Comparison of ENCODE assay signal across 21 cellular contexts in the genomic region with DNA sequence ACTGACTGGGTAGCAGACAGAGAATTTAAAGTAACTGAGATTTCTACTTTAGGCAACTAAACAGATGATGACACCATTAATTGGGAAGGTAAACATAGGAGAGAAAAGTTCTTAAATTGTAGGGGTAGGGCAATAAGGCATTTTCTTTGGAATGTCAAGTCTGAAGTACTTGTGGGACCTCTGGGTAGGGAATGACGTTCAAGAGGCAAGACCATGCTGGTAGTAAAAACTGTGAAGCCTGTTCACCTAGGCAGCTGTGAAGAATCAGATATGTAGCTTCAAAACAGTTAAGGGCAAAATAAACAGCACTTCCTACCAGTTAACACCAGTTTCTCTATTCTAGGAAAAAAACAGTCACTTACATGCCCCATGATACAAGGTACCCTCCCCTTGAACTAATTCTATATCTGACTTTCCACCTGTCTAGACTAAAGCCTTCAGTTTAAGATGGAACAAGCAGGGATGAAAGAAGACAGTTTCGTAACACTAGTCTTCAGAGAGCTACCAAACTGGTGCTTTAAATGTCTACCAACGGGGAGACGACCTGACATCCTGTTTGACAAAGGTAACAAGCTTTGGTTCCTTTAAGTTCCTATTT.
DNase-seq lines count a peak whose midpoint lies in the region; ATAC-seq, FAIRE-seq and TF ChIP-seq lines count a peak whose summit lies in the region.
"Had no signal": no experiment of that assay in that cellular context is flagged by ENCODE, and none has a peak within 500 bp of the region (broad histone marks: within the 10 kb centered on the region; RNA-seq: fewer than 3 reads in every experiment).

No MANE protein-coding gene starts in this region.

- no peak for ATAC-seq in HG03460 (IDR thresholded peaks at IDR 0.05; ENCODE audit: unreplicated experiment)
- ATAC-seq in HG02759 (IDR thresholded peaks at IDR 0.05; ENCODE audit: unreplicated experiment) = no peak
- ATAC-seq: CD8-positive, alpha-beta T cell; HepG2; Right ventricle myocardium inferior had no signal

- H3K4me1 Mint-ChIP-seq in activated naive CD4-positive, alpha-beta T cell treated with anti-CD3 and anti-CD28 coated beads, Interleukin-2, amount 50 U/mL, for 24 hours = peaks cover 20% of the 10 kb centered on the region
- H3K4me1 Mint-ChIP-seq in activated naive CD4-positive, alpha-beta T cell treated with anti-CD3 and anti-CD28 coated beads, Interleukin-2, amount 10 ng/mL, durations not matched to agents 7 days and 5 days = peaks cover 14% of the 10 kb centered on the region
- peaks cover 26% of the 10 kb centered on the region for H3K4me1 Mint-ChIP-seq in activated T-helper 1 cell treated with anti-CD3 and anti-CD28 coated beads, Interleukin-12 subunit alpha, Interleukin-12 subunit beta, Interleukin-2, Interleukin-4 antibody, amounts not matched to agents 30 ng/mL and 10 ng/mL and 1 ng/mL, durations not matched to agents 14 hours and 24 hours and 36 hours (ENCODE audit: low read depth)
- peaks cover 12% of the 10 kb centered on the region for H3K4me1 Mint-ChIP-seq in activated T-helper 2 cell treated with anti-CD3 and anti-CD28 coated beads, Interferon-gamma antibody, Interleukin-2, Interleukin-4, amounts not matched to agents 10 μg/mL and 5 μg/mL and 100 μg/mL, durations not matched to agents 14 hours and 24 hours and 36 hours (ENCODE audit: low read depth)

- H3K27ac Mint-ChIP-seq in activated naive CD4-positive, alpha-beta T cell treated with anti-CD3 and anti-CD28 coated beads, Interleukin-2, amount 50 U/mL, for 24 hours = peak overlapping the region; percentile 51
- H3K27ac Mint-ChIP-seq in activated naive CD4-positive, alpha-beta T cell treated with anti-CD3 and anti-CD28 coated beads, Interleukin-2, amount 10 ng/mL, durations not matched to agents 7 days and 5 days = no peak overlapping the region
- H3K27ac Mint-ChIP-seq in activated T-helper 1 cell treated with anti-CD3 and anti-CD28 coated beads, Interleukin-12 subunit alpha, Interleukin-12 subunit beta, Interleukin-2, Interleukin-4 antibody, amounts not matched to agents 30 ng/mL and 10 ng/mL and 1 ng/mL, durations not matched to agents 14 hours and 24 hours and 36 hours = peak overlapping the region; percentile 13
- no peak overlapping the region for H3K27ac Mint-ChIP-seq in activated T-helper 2 cell treated with anti-CD3 and anti-CD28 coated beads, Interferon-gamma antibody, Interleukin-2, Interleukin-4, amounts not matched to agents 10 μg/mL and 5 μg/mL and 100 μg/mL, durations not matched to agents 14 hours and 24 hours and 36 hours
- H3K27ac Mint-ChIP-seq: CD8-positive, alpha-beta T cell had no signal

- intact Hi-C loops in activated T-helper 1 cell treated with anti-CD3 and anti-CD28 coated beads, Interleukin-12 subunit alpha, Interleukin-12 subunit beta, Interleukin-2, Interleukin-4 antibody, amounts not matched to agents 30 ng/mL and 10 ng/mL and 1 ng/mL, durations not matched to agents 14 hours and 24 hours and 36 hours (cut with micrococcal nuclease) = no loop called here
- intact Hi-C loops in activated T-helper 2 cell treated with anti-CD3 and anti-CD28 coated beads, Interferon-gamma antibody, Interleukin-2, Interleukin-4, amounts not matched to agents 10 μg/mL and 5 μg/mL and 100 μg/mL, durations not matched to agents 14 hours and 24 hours and 36 hours (cut with micrococcal nuclease) = no loop called here

- peak; percentile 36 for FAIRE-seq in GM12892 (lab: Jason Lieb, UNC)
- FAIRE-seq: H54, HepG2 had no signal

- no peaks in the 10 kb centered on the region for H3K27me3 Mint-ChIP-seq in activated naive CD4-positive, alpha-beta T cell treated with anti-CD3 and anti-CD28 coated beads, Interleukin-2, amount 50 U/mL, for 24 hours
- H3K27me3 Mint-ChIP-seq in activated naive CD4-positive, alpha-beta T cell treated with anti-CD3 and anti-CD28 coated beads, Interleukin-2, amount 10 ng/mL, durations not matched to agents 7 days and 5 days = no peaks in the 10 kb centered on the region
- H3K27me3 Mint-ChIP-seq in activated T-helper 1 cell treated with anti-CD3 and anti-CD28 coated beads, Interleukin-12 subunit alpha, Interleukin-12 subunit beta, Interleukin-2, Interleukin-4 antibody, amounts not matched to agents 30 ng/mL and 10 ng/mL and 1 ng/mL, durations not matched to agents 14 hours and 24 hours and 36 hours (ENCODE audit: insufficient read depth) = no peaks in the 10 kb centered on the region
- no peaks in the 10 kb centered on the region for H3K27me3 Mint-ChIP-seq in activated T-helper 2 cell treated with anti-CD3 and anti-CD28 coated beads, Interferon-gamma antibody, Interleukin-2, Interleukin-4, amounts not matched to agents 10 μg/mL and 5 μg/mL and 100 μg/mL, durations not matched to agents 14 hours and 24 hours and 36 hours (ENCODE audit: low read depth)

- TF ChIP-seq POLR2A in GM12892 (IDR thresholded peaks at IDR 0.05; ENCODE audit: low read depth, low read length) = no peak

- DNase-seq in activated naive CD4-positive, alpha-beta T cell treated with anti-CD3 and anti-CD28 coated beads, Interleukin-2, amount 10 ng/mL, durations not matched to agents 7 days and 5 days = no peak
- DNase-seq in GM12892 (ENCODE audit: insufficient read length) = no peak
- DNase-seq in activated T-helper 1 cell treated with anti-CD3 and anti-CD28 coated beads, Interleukin-12 subunit alpha, Interleukin-12 subunit beta, Interleukin-2, Interleukin-4 antibody, amounts not matched to agents 30 ng/mL and 10 ng/mL and 1 ng/mL, durations not matched to agents 14 hours and 24 hours and 36 hours (ENCODE audit: low spot score) = no peak
- no peak for DNase-seq in activated T-helper 2 cell treated with anti-CD3 and anti-CD28 coated beads, Interferon-gamma antibody, Interleukin-2, Interleukin-4, amounts not matched to agents 10 μg/mL and 5 μg/mL and 100 μg/mL, durations not matched to agents 14 hours and 24 hours and 36 hours (ENCODE audit: low spot score)
- DNase-seq: Calu3; CD8-positive, alpha-beta T cell; GDM1; KG1; NCI-H1105 treated with DMSO at 0.1 percent for 48 hours; NCI-H2081; NCI-H2171; NCI-H345; NCI-H524 treated with DMSO at 0.1 percent for 48 hours; NCI-H82; T-helper 1 cell had no signal

- no peak overlapping the region for H3K4me3 Mint-ChIP-seq in activated naive CD4-positive, alpha-beta T cell treated with anti-CD3 and anti-CD28 coated beads, Interleukin-2, amount 50 U/mL, for 24 hours
- no peak overlapping the region for H3K4me3 Mint-ChIP-seq in activated naive CD4-positive, alpha-beta T cell treated with anti-CD3 and anti-CD28 coated beads, Interleukin-2, amount 10 ng/mL, durations not matched to agents 7 days and 5 days
- H3K4me3 Mint-ChIP-seq in activated T-helper 1 cell treated with anti-CD3 and anti-CD28 coated beads, Interleukin-12 subunit alpha, Interleukin-12 subunit beta, Interleukin-2, Interleukin-4 antibody, amounts not matched to agents 30 ng/mL and 10 ng/mL and 1 ng/mL, durations not matched to agents 14 hours and 24 hours and 36 hours = no peak overlapping the region
- no peak overlapping the region for H3K4me3 Mint-ChIP-seq in activated T-helper 2 cell treated with anti-CD3 and anti-CD28 coated beads, Interferon-gamma antibody, Interleukin-2, Interleukin-4, amounts not matched to agents 10 μg/mL and 5 μg/mL and 100 μg/mL, durations not matched to agents 14 hours and 24 hours and 36 hours (ENCODE audit: low read depth)
- H3K4me3 Mint-ChIP-seq: CD8-positive, alpha-beta T cell had no signal

- H3K36me3 Mint-ChIP-seq in activated naive CD4-positive, alpha-beta T cell treated with anti-CD3 and anti-CD28 coated beads, Interleukin-2, amount 50 U/mL, for 24 hours = peaks cover 8% of the 10 kb centered on the region
- peaks cover 7% of the 10 kb centered on the region for H3K36me3 Mint-ChIP-seq in activated naive CD4-positive, alpha-beta T cell treated with anti-CD3 and anti-CD28 coated beads, Interleukin-2, amount 10 ng/mL, durations not matched to agents 7 days and 5 days
- peaks cover 9% of the 10 kb centered on the region for H3K36me3 Mint-ChIP-seq in activated T-helper 1 cell treated with anti-CD3 and anti-CD28 coated beads, Interleukin-12 subunit alpha, Interleukin-12 subunit beta, Interleukin-2, Interleukin-4 antibody, amounts not matched to agents 30 ng/mL and 10 ng/mL and 1 ng/mL, durations not matched to agents 14 hours and 24 hours and 36 hours (ENCODE audit: low read depth)
- H3K36me3 Mint-ChIP-seq in activated T-helper 2 cell treated with anti-CD3 and anti-CD28 coated beads, Interferon-gamma antibody, Interleukin-2, Interleukin-4, amounts not matched to agents 10 μg/mL and 5 μg/mL and 100 μg/mL, durations not matched to agents 14 hours and 24 hours and 36 hours (ENCODE audit: low read depth) = no peaks in the 10 kb centered on the region

- H3K9me3 Mint-ChIP-seq in activated naive CD4-positive, alpha-beta T cell treated with anti-CD3 and anti-CD28 coated beads, Interleukin-2, amount 50 U/mL, for 24 hours = no peaks in the 10 kb centered on the region
- H3K9me3 Mint-ChIP-seq in activated naive CD4-positive, alpha-beta T cell treated with anti-CD3 and anti-CD28 coated beads, Interleukin-2, amount 10 ng/mL, durations not matched to agents 7 days and 5 days = no peaks in the 10 kb centered on the region
- H3K9me3 Mint-ChIP-seq in activated T-helper 1 cell treated with anti-CD3 and anti-CD28 coated beads, Interleukin-12 subunit alpha, Interleukin-12 subunit beta, Interleukin-2, Interleukin-4 antibody, amounts not matched to agents 30 ng/mL and 10 ng/mL and 1 ng/mL, durations not matched to agents 14 hours and 24 hours and 36 hours = no peaks in the 10 kb centered on the region
- H3K9me3 Mint-ChIP-seq in activated T-helper 2 cell treated with anti-CD3 and anti-CD28 coated beads, Interferon-gamma antibody, Interleukin-2, Interleukin-4, amounts not matched to agents 10 μg/mL and 5 μg/mL and 100 μg/mL, durations not matched to agents 14 hours and 24 hours and 36 hours = no peaks in the 10 kb centered on the region
- H3K9me3 Mint-ChIP-seq: CD8-positive, alpha-beta T cell had no signal

- CTCF ChIA-PET in activated naive CD4-positive, alpha-beta T cell treated with anti-CD3 and anti-CD28 coated beads, Interleukin-2, amount 10 ng/mL, durations not matched to agents 7 days and 5 days (lab: Charles Lee) = interaction anchor here (0.8 to 1.6 kb wide), 3 partner anchors 17 to 166 kb away, joined by 3 to 4 read pairs (median 3); no protein-coding TSS in a partner anchor

Comparison
In these comparisons a context has a peak if more than half of its experiments do, and no peak if none do; other contexts are left out.
1. H3K27ac Mint-ChIP-seq: peak in activated naive CD4-positive, alpha-beta T cell treated with anti-CD3 and anti-CD28 coated beads, Interleukin-2, amount 50 U/mL, for 24 hours (single experiment) and activated T-helper 1 cell treated with anti-CD3 and anti-CD28 coated beads, Interleukin-12 subunit alpha, Interleukin-12 subunit beta, Interleukin-2, Interleukin-4 antibody, amounts not matched to agents 30 ng/mL and 10 ng/mL and 1 ng/mL, durations not matched to agents 14 hours and 24 hours and 36 hours (single experiment); none in activated naive CD4-positive, alpha-beta T cell treated with anti-CD3 and anti-CD28 coated beads, Interleukin-2, amount 10 ng/mL, durations not matched to agents 7 days and 5 days (single experiment) and activated T-helper 2 cell treated with anti-CD3 and anti-CD28 coated beads, Interferon-gamma antibody, Interleukin-2, Interleukin-4, amounts not matched to agents 10 μg/mL and 5 μg/mL and 100 μg/mL, durations not matched to agents 14 hours and 24 hours and 36 hours (single experiment).